26 cellular contexts compared by ENCODE assay signal in the genomic region with DNA sequence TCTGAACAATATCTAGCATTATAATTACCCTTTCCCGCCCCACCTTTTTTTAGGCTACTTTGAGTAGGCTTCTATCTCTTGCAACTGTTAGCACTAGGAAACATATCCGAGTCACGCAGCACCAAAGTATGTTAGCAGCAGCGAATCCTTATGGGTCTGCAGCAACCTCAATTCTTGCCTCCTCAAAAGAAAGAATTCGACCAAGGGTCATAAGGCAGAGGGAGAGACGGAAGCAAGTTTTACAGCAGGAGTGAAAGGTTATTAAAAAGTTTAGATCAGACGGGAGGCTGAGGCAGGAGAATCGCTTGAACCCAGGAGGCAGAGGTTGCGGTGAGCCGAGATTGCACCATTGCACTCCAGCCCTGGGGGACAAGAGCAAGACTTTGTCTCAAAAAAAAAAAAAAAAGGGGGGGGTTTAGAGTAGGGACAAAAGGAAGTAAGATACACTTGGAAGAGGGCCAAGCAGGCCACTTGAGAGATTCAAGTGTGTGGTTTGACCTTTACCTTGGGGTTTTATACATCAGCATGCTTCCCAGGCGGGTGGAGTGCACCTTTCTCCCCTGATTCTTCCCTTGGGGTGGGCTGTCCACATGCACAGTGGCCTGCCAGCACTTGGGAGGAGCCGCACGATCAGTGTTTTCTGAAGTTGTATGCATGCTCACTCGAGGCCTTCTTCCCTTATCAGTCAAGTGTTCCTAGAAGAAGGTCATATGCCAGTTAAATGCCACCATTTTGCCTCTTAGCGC.
A peak's percentile ranks its signal among the peaks of the same experiment; 100 is the strongest.
DNase-seq lines count a peak whose midpoint lies in the region; ATAC-seq and TF ChIP-seq lines count a peak whose summit lies in the region.
"Had no signal": no experiment of that assay in that cellular context is flagged by ENCODE, and none has a peak within 500 bp of the region (broad histone marks: within the 10 kb centered on the region; RNA-seq: fewer than 3 reads in every experiment).

No MANE protein-coding gene starts in this region.

- DNase-seq in DMS79 treated with DMSO at 0.1 percent for 48 hours (lab: John Stamatoyannopoulos, UW) (peak; percentile 68), NCI-H2029 (lab: John Stamatoyannopoulos, UW) (peak; percentile 62), RPMI8226 (peak; percentile 80), osteocyte (ENCODE audit: extremely low spot score, unreplicated experiment) (peak; percentile 38), hypothalamus (lab: John Stamatoyannopoulos, UW) (no peak), neuronal stem cell (ENCODE audit: low spot score) (no peak)
- DNase-seq: activated CD4-positive, alpha-beta T cell treated with anti-CD3 and anti-CD28 coated beads, Interleukin-2, amount 50 U/mL, for 1 hour; activated effector memory CD4-positive, alpha-beta T cell treated with anti-CD3 and anti-CD28 coated beads, Interleukin-2, amount 50 U/mL, for 16 hours; adrenal gland; CD4-positive, alpha-beta T cell; colonic mucosa; endodermal cell; esophagus squamous epithelium; gastrocnemius medialis; Kasumi-1; mammary epithelial cell; NCI-H1092 treated with DMSO at 0.1 percent for 48 hours; NCI-H226; NK-92 treated with Interleukin-12 subunit alpha and Interleukin-12 subunit beta, amount 100 ng/mL, for 24 hours; spleen; stimulated activated CD4-positive, alpha-beta T cell treated with anti-CD3 and anti-CD28 coated beads, Interleukin-4, amount 100 ng/mL, for 4 hours; tibial artery had no signal

- no peak overlapping the region for H3K23ac ChIP-seq in neuronal stem cell (ENCODE audit: low read depth, low read length, poor library complexity)

- no peaks in the 10 kb centered on the region for H3K79me1 ChIP-seq in neuronal stem cell (ENCODE audit: low read depth, low read length)

- peaks cover 0 to 2% of the 10 kb centered on the region in 2 donors for H3K9me3 ChIP-seq in neuronal stem cell (replicated peaks in 1 of 2; ENCODE audit: control insufficient read depth in 2 of 2, insufficient read depth in 1 of 2, low read depth in 1 of 2, low read length in 2 of 2)
- H3K9me3 ChIP-seq: adrenal gland, breast epithelium, colonic mucosa, esophagus squamous epithelium, gastrocnemius medialis, spleen, tibial artery had no signal

- H2BK15ac ChIP-seq in neuronal stem cell (ENCODE audit: low read length), result no peak overlapping the region

- H2BK5ac ChIP-seq in neuronal stem cell (ENCODE audit: low read length), result no peak overlapping the region

- no CpG with 5 or more reads among the region's 15 CpGs for WGBS in neuronal stem cell (ENCODE audit: extremely low coverage in 2 of 2, insufficient read length in 2 of 2, insufficient replicate concordance in 1 of 2), 2 donors

- H3K27me3 ChIP-seq in neuronal stem cell (ENCODE audit: control insufficient read depth in 3 of 3, insufficient read depth in 3 of 3, low read depth in 1 of 3, low read length in 3 of 3), result peaks cover 0 to 3% (median 0%) of the 10 kb centered on the region in 3 experiments
- H3K27me3 ChIP-seq: adrenal gland, breast epithelium, colonic mucosa, esophagus squamous epithelium, gastrocnemius medialis, spleen, tibial artery had no signal

- H3K4me1 ChIP-seq in neuronal stem cell (ENCODE audit: control insufficient read depth in 2 of 2, insufficient read depth in 1 of 2, low read depth in 1 of 2, low read length in 2 of 2), result peaks cover 0 to 10% of the 10 kb centered on the region in 2 donors
- H3K4me1 ChIP-seq: adrenal gland, breast epithelium, colonic mucosa, esophagus squamous epithelium, gastrocnemius medialis, spleen, tibial artery had no signal

- H4K8ac ChIP-seq in neuronal stem cell (ENCODE audit: low read depth, low read length), result no peak overlapping the region

- H2BK120ac ChIP-seq in neuronal stem cell (ENCODE audit: low read depth, low read length), result no peak overlapping the region

- H3K4me1 Mint-ChIP-seq in osteocyte (ENCODE audit: unreplicated experiment), result no peaks in the 10 kb centered on the region

- no peak overlapping the region for H3K18ac ChIP-seq in neuronal stem cell (ENCODE audit: low read length)

- no peak overlapping the region for H4K91ac ChIP-seq in neuronal stem cell (ENCODE audit: low read depth, low read length, poor library complexity)

- H3K14ac ChIP-seq in neuronal stem cell (ENCODE audit: low read length), result no peak overlapping the region

- peaks cover 4% of the 10 kb centered on the region for H3K27me3 Mint-ChIP-seq in osteocyte (ENCODE audit: unreplicated experiment)
- H3K27me3 Mint-ChIP-seq: CD4-positive, alpha-beta T cell had no signal

- no peak overlapping the region for H2AK5ac ChIP-seq in neuronal stem cell (ENCODE audit: low read depth, low read length)

- no peaks in the 10 kb centered on the region for H3K36me3 ChIP-seq in neuronal stem cell (replicated peaks in 1 of 2; ENCODE audit: control insufficient read depth in 2 of 2, insufficient read depth in 2 of 2, low read length in 2 of 2)
- H3K36me3 ChIP-seq: adrenal gland, breast epithelium, colonic mucosa, esophagus squamous epithelium, gastrocnemius medialis, spleen, tibial artery had no signal

- no peak overlapping the region for H3K9ac ChIP-seq in neuronal stem cell (ENCODE audit: low read depth, low read length, poor library complexity)

- H3K27ac ChIP-seq in neuronal stem cell (replicated peaks; ENCODE audit: low read length), result no peak overlapping the region
- H3K27ac ChIP-seq: adrenal gland, breast epithelium, colonic mucosa, esophagus squamous epithelium, gastrocnemius medialis, SK-N-MC, spleen, tibial artery had no signal

- H3K4ac ChIP-seq in neuronal stem cell (ENCODE audit: low read length), result no peak overlapping the region

- ATAC-seq in SK-N-SH treated with all-trans-retinoic acid at 6 μM for 48 hours, result no peak
- ATAC-seq: gastrocnemius medialis had no signal

- no peak overlapping the region for H2AFZ ChIP-seq in neuronal stem cell (ENCODE audit: low read length)

- H2BK12ac ChIP-seq in neuronal stem cell (ENCODE audit: low read length), result no peak overlapping the region

- no peaks in the 10 kb centered on the region for H3K36me3 Mint-ChIP-seq in osteocyte (ENCODE audit: unreplicated experiment)

- no peak overlapping the region for H3K4me3 Mint-ChIP-seq in osteocyte (ENCODE audit: unreplicated experiment)
- H3K4me3 Mint-ChIP-seq: CD4-positive, alpha-beta T cell; endodermal cell; stimulated activated naive CD8-positive, alpha-beta T cell treated with anti-CD3 and anti-CD28 coated beads, Interleukin-15, Interleukin-2, amounts not matched to agents 100 ng/mL and 50 ng/mL, for 24 hours had no signal

- no peak for TF ChIP-seq CTCF in osteocyte (IDR thresholded peaks at IDR 0.05)

- no peak overlapping the region for H3K4me2 ChIP-seq in neuronal stem cell (ENCODE audit: insufficient read depth, low read length, poor library complexity, severe bottlenecking)

- H3K27ac Mint-ChIP-seq in osteocyte (ENCODE audit: unreplicated experiment), result no peak overlapping the region
- H3K27ac Mint-ChIP-seq: CD4-positive, alpha-beta T cell; endodermal cell; stimulated activated naive CD8-positive, alpha-beta T cell treated with anti-CD3 and anti-CD28 coated beads, Interleukin-15, Interleukin-2, amounts not matched to agents 100 ng/mL and 50 ng/mL, for 24 hours had no signal

- H3K4me3 ChIP-seq in neuronal stem cell (ENCODE audit: low read length in 2 of 2), result no peak overlapping the region
- H3K4me3 ChIP-seq: adrenal gland, breast epithelium, colonic mucosa, esophagus squamous epithelium, gastrocnemius medialis, SK-N-MC, spleen, tibial artery had no signal

- no peaks in the 10 kb centered on the region for H3K9me3 Mint-ChIP-seq in osteocyte (ENCODE audit: unreplicated experiment)
- H3K9me3 Mint-ChIP-seq: CD4-positive, alpha-beta T cell; endodermal cell; stimulated activated naive CD8-positive, alpha-beta T cell treated with anti-CD3 and anti-CD28 coated beads, Interleukin-15, Interleukin-2, amounts not matched to agents 100 ng/mL and 50 ng/mL, for 24 hours had no signal

TF ChIP-seq in SK-N-SH treated with all-trans-retinoic acid at 6 μM for 48 hours, 23 proteins besides CTCF, POLR2A, EP300 and RAD21:
- no peak for TF ChIP-seq CSDC2 (CRISPR knock-in tag; IDR thresholded peaks at IDR 0.05)
- no peak for TF ChIP-seq ISL1 (CRISPR knock-in tag; IDR thresholded peaks at IDR 0.05)
- no peak for TF ChIP-seq ZC3H10 (CRISPR knock-in tag; IDR thresholded peaks at IDR 0.05)
- TF ChIP-seq, protein P1, sequence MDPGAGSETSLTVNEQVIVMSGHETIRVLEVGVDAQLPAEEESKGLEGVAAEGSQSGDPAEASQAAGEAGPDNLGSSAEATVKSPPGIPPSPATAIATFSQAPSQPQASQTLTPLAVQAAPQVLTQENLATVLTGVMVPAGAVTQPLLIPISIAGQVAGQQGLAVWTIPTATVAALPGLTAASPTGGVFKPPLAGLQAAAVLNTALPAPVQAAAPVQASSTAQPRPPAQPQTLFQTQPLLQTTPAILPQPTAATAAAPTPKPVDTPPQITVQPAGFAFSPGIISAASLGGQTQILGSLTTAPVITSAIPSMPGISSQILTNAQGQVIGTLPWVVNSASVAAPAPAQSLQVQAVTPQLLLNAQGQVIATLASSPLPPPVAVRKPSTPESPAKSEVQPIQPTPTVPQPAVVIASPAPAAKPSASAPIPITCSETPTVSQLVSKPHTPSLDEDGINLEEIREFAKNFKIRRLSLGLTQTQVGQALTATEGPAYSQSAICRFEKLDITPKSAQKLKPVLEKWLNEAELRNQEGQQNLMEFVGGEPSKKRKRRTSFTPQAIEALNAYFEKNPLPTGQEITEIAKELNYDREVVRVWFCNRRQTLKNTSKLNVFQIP (CRISPR knock-in tag; IDR thresholded peaks at IDR 0.05; ENCODE audit: borderline replicate concordance, low read depth), result no peak
- no peak for TF ChIP-seq RARB (CRISPR knock-in tag; IDR thresholded peaks at IDR 0.05)
- no peak for TF ChIP-seq ZNF565 (CRISPR knock-in tag; conservative IDR thresholded peaks at IDR 0.05; ENCODE audit: low read depth)
- no peak for TF ChIP-seq SNAI2 (CRISPR knock-in tag; IDR thresholded peaks at IDR 0.05)
- TF ChIP-seq ARNTL (CRISPR knock-in tag; IDR thresholded peaks at IDR 0.05; ENCODE audit: borderline replicate concordance, low read depth), result no peak

Comparison
In these comparisons a context has a peak if more than half of its experiments do, and no peak if none do; other contexts are left out.
1. DNase-seq: peak in DMS79 treated with DMSO at 0.1 percent for 48 hours (single experiment), NCI-H2029 (single experiment), RPMI8226 (single experiment) and osteocyte (single experiment); none in hypothalamus (0 of 51) and neuronal stem cell (single experiment).